ENCODE assay signal across 7 cellular contexts in the genomic region with DNA sequence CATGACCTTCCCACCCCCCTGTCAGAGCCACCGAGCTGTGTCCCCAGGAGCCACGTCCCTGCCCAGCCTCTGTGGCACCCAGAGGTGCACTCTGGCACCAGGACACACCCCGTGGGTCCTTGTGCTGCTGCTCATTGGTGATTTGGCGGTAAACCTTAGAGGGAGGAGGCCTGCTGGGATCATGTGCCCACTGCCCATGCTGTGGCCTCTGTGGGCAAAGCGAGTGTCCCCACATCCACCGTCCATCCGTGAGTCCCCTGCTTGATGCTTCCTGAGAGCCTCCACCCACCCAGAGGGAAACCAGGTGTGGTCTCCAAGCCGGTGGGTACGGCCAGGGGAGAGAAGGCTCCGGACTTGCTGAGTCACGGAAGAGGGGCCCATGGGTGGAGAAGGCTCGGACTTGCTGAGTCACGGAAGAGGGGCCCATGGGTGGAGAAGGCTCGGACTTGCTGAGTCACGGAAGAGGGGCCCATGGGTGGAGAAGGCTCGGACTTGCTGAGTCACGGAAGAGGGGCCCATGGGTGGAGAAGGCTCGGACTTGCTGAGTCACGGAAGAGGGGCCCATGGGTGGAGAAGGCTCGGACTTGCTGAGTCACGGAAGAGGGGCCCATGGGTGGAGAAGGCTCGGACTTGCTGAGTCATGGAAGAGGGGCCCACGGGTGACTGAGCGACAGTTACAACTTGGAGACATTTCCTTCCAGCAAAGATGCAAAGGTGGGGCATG. TPM values are rescaled to one million over a fixed set of nuclear protein-coding genes. Genes with fewer than 3 reads are reported as not detected.
DNase-seq lines count a peak whose midpoint lies in the region.
"Not testable (repeated sequence)": the region's sequence is repeated elsewhere in the genome, so short reads cannot be mapped to it uniquely, and the experiment has no call there.

No MANE protein-coding gene starts in this region.

- H3K36me3 Mint-ChIP-seq in T-helper 1 cell treated with Interleukin-12 subunit alpha and Interleukin-12 subunit beta and Interleukin-4 antibody, amounts not matched to agents 30 μg/mL and 1 μg/mL, for 36 hours (ENCODE audit: low read depth); activated naive CD4-positive, alpha-beta T cell treated with anti-CD3 and anti-CD28 coated beads for 36 hours (ENCODE audit: low read depth); immature natural killer cell: not testable (repeated sequence)

- H3K27ac Mint-ChIP-seq in T-helper 1 cell treated with Interleukin-12 subunit alpha and Interleukin-12 subunit beta and Interleukin-4 antibody, amounts not matched to agents 30 μg/mL and 1 μg/mL, for 36 hours; activated naive CD4-positive, alpha-beta T cell treated with anti-CD3 and anti-CD28 coated beads for 36 hours; immature natural killer cell: not testable (repeated sequence)

- H3K27me3 Mint-ChIP-seq in T-helper 1 cell treated with Interleukin-12 subunit alpha and Interleukin-12 subunit beta and Interleukin-4 antibody, amounts not matched to agents 30 μg/mL and 1 μg/mL, for 36 hours (ENCODE audit: low read depth); immature natural killer cell (ENCODE audit: low read depth in 3 of 3): not testable (repeated sequence)
- peaks cover 21% of the 10 kb centered on the region for H3K27me3 Mint-ChIP-seq in activated naive CD4-positive, alpha-beta T cell treated with anti-CD3 and anti-CD28 coated beads for 36 hours (ENCODE audit: low read depth)

- H3K9me3 Mint-ChIP-seq in T-helper 1 cell treated with Interleukin-12 subunit alpha and Interleukin-12 subunit beta and Interleukin-4 antibody, amounts not matched to agents 30 μg/mL and 1 μg/mL, for 36 hours: peaks cover 13% of the 10 kb centered on the region
- not testable (repeated sequence) for H3K9me3 Mint-ChIP-seq in activated naive CD4-positive, alpha-beta T cell treated with anti-CD3 and anti-CD28 coated beads for 36 hours; immature natural killer cell

- not testable (repeated sequence) for H3K4me1 Mint-ChIP-seq in T-helper 1 cell treated with Interleukin-12 subunit alpha and Interleukin-12 subunit beta and Interleukin-4 antibody, amounts not matched to agents 30 μg/mL and 1 μg/mL, for 36 hours (ENCODE audit: low read depth); activated naive CD4-positive, alpha-beta T cell treated with anti-CD3 and anti-CD28 coated beads for 36 hours (ENCODE audit: low read depth)
- peaks cover 0 to 11% of the 10 kb centered on the region in 2 donors for H3K4me1 Mint-ChIP-seq in immature natural killer cell

- DNase-seq in EH (ENCODE audit: low read depth): peak; percentile 83
- peak; percentile 49 for DNase-seq in LHCN-M2 (ENCODE audit: low read depth)
- peak; percentile 32 for DNase-seq in activated naive CD4-positive, alpha-beta T cell treated with anti-CD3 and anti-CD28 coated beads for 36 hours
- DNase-seq in dermis blood vessel endothelial cell: peak; percentile 49
- DNase-seq in immature natural killer cell: peak in 1 of 3 donors; percentile 29
- DNase-seq in stimulated activated CD4-positive, alpha-beta T cell treated with anti-CD3 and anti-CD28 coated beads, Interleukin-1b, Interleukin-23, amount 100 ng/mL, for 48 hours: peak; percentile 53

- intact Hi-C loops in activated naive CD4-positive, alpha-beta T cell treated with anti-CD3 and anti-CD28 coated beads for 36 hours (cut with micrococcal nuclease): not testable (repeated sequence)

- H3K4me3 Mint-ChIP-seq in T-helper 1 cell treated with Interleukin-12 subunit alpha and Interleukin-12 subunit beta and Interleukin-4 antibody, amounts not matched to agents 30 μg/mL and 1 μg/mL, for 36 hours: peak overlapping the region; percentile 15
- H3K4me3 Mint-ChIP-seq in activated naive CD4-positive, alpha-beta T cell treated with anti-CD3 and anti-CD28 coated beads for 36 hours: not testable (repeated sequence)
- H3K4me3 Mint-ChIP-seq in immature natural killer cell: peak overlapping the region in 4 of 5 donors; percentile 18 to 55 (median 35)

- CTCF ChIA-PET in activated naive CD4-positive, alpha-beta T cell treated with anti-CD3 and anti-CD28 coated beads for 36 hours (lab: Charles Lee): not testable (repeated sequence)

RNA-seq across cellular contexts. Expression of a gene that starts 49.7 kb away (rescaled TPM):
- total RNA-seq in LHCN-M2 (2014; rRNA removed) (0.38 and 0.46 TPM in 2 replicates), dermis blood vessel endothelial cell (0.79 and 1.0 TPM in 2 replicates)
- 4.2 TPM for polyA plus RNA-seq in LHCN-M2 (2012)
- under 1 TPM; 0.15 to 0.17 TPM for total RNA-seq in activated naive CD4-positive, alpha-beta T cell treated with anti-CD3 and anti-CD28 coated beads for 36 hours
- under 1 TPM in 2 of 3 donors, not detected in 1; 0.11 to 0.65 TPM for polyA plus RNA-seq in immature natural killer cell
